ENCODE assay signal across 19 cellular contexts in the genomic region with DNA sequence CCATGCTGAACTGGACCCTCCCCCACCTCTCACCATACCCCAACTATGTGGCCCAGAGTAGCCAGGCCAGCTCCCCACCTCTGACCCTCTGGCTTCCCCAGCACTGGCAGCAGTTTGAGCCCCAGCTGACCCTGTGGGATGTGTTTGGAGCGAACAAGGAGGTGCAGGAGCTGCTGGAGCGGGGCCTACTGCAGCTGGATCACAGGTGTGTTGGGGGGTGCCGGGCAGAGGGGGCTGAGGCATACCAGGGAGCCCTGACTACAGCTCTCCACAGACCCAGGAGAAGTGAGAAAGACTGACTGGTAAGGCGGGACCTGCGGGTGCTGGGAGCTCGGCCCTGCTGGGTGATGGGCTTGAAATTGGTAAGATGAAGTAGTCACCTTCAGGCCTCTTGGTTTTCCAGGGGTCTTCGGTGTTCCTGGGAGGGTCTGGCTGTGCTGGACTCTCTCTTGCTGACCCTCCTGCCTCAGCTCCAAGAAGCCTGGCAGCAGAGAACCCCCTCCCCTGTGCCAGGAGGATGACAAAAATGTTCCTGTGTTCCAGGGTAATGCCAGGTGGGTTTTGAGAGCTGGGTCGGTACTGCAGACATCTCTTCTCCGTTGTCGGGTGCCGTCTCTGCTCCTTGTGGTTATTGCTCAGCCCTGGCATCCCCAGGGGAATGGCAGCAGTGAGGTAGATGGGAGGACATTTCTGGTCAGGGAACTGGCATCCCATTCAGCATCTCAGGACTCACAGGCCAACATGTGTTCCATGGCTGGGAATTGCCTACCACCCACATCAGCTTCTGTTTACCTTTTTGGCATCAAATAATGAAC. TPM values are rescaled to one million over a fixed set of nuclear protein-coding genes. Genes with fewer than 3 reads are reported as not detected.
DNase-seq lines count a peak whose midpoint lies in the region; ATAC-seq and TF ChIP-seq lines count a peak whose summit lies in the region.
"Had no signal": no experiment of that assay in that cellular context is flagged by ENCODE, and none has a peak within 500 bp of the region (broad histone marks: within the 10 kb centered on the region; RNA-seq: fewer than 3 reads in every experiment).

No MANE protein-coding gene starts in this region.

- peaks cover 21% of the 10 kb centered on the region for H3K36me3 Mint-ChIP-seq in Calu3 (ENCODE audit: insufficient read depth, unreplicated experiment)
- H3K36me3 Mint-ChIP-seq in endothelial cell (ENCODE audit: low read depth, unreplicated experiment), result peaks cover 14% of the 10 kb centered on the region

- peak overlapping the region; percentile 30 for H3K9ac ChIP-seq in trophoblast cell (ENCODE audit: low read length)

- no peak for DNase-seq in Calu3
- no peak for DNase-seq in RWPE1 (ENCODE audit: low spot score)
- no peak for DNase-seq in endothelial cell (ENCODE audit: low spot score)
- no peak for DNase-seq in trophoblast cell
- DNase-seq in iPS-NIHi7 (ENCODE audit: extremely low spot score), result no peak
- DNase-seq: ACHN, COR-L47, DMS153, H7, Kasumi-1, MM.1S, NCI-H1105, NCI-H187, NCI-H226, NCI-H524 treated with DMSO at 0.1 percent for 48 hours had no signal

- H3K4me1 Mint-ChIP-seq in Calu3 (ENCODE audit: low read depth, unreplicated experiment) (peaks cover 30% of the 10 kb centered on the region), endothelial cell (ENCODE audit: unreplicated experiment) (no peaks in the 10 kb centered on the region)

- H4K8ac ChIP-seq in trophoblast cell (ENCODE audit: low read depth, low read length), result no peak overlapping the region

- H3K27me3 Mint-ChIP-seq in Calu3 (ENCODE audit: unreplicated experiment) (no peaks in the 10 kb centered on the region), endothelial cell (ENCODE audit: unreplicated experiment) (no peaks in the 10 kb centered on the region)
- H3K27me3 Mint-ChIP-seq: IgD-negative memory B cell had no signal

- no TSS peak for BruUV-seq in Calu3 (replicated peaks; lab: Mats Ljungman, UMichigan)

- WGBS in trophoblast cell (ENCODE audit: extremely low coverage, insufficient coverage, insufficient read length), result no CpG with 5 or more reads among the region's 11 CpGs

- H3K4ac ChIP-seq in trophoblast cell (ENCODE audit: low read depth, low read length), result no peak overlapping the region

- no peak overlapping the region for H4K91ac ChIP-seq in trophoblast cell (ENCODE audit: low read depth, low read length)

- H3K4me3 Mint-ChIP-seq in Calu3 (ENCODE audit: low read depth, unreplicated experiment) (no peak overlapping the region), endothelial cell (ENCODE audit: unreplicated experiment) (peak overlapping the region; percentile 12)
- H3K4me3 Mint-ChIP-seq: IgD-negative memory B cell had no signal

- H3K27ac ChIP-seq in RWPE1 (peak overlapping the region; percentile 7), trophoblast cell (ENCODE audit: low read depth, low read length) (no peak overlapping the region)

- H4K12ac ChIP-seq in trophoblast cell (ENCODE audit: low read depth, low read length), result no peak overlapping the region

- H3K79me2 ChIP-seq in trophoblast cell (ENCODE audit: control insufficient read depth, insufficient read depth, low read length, poor library complexity), result no peaks in the 10 kb centered on the region

- H3K9me3 ChIP-seq in trophoblast cell (ENCODE audit: insufficient read depth, low read depth, low read length), result no peaks in the 10 kb centered on the region

- no peak overlapping the region for H2BK5ac ChIP-seq in trophoblast cell (ENCODE audit: low read depth, low read length, poor library complexity)

- H3K4me3 ChIP-seq in trophoblast cell (ENCODE audit: low read depth, low read length), result peak overlapping the region; percentile 4

- no peak for ATAC-seq in HG03175 (IDR thresholded peaks at IDR 0.05; ENCODE audit: unreplicated experiment)
- ATAC-seq in GM21526 (IDR thresholded peaks at IDR 0.05; ENCODE audit: low FRiP score, unreplicated experiment), result no peak

- peaks cover 1% of the 10 kb centered on the region in 2 experiments for H3K4me1 ChIP-seq in trophoblast cell (ENCODE audit: control insufficient read depth in 1 of 2, insufficient read depth in 2 of 2, low read length in 2 of 2)

- H3K9me3 Mint-ChIP-seq in Calu3 (ENCODE audit: low read depth, unreplicated experiment) (no peaks in the 10 kb centered on the region), endothelial cell (ENCODE audit: unreplicated experiment) (no peaks in the 10 kb centered on the region)
- H3K9me3 Mint-ChIP-seq: IgD-negative memory B cell had no signal

- H2BK120ac ChIP-seq in trophoblast cell (ENCODE audit: insufficient read depth, low read length, poor library complexity), result no peak overlapping the region

- no peaks in the 10 kb centered on the region for H3K27me3 ChIP-seq in trophoblast cell (ENCODE audit: insufficient read depth, low read length)

- CTCF ChIA-PET in Calu3 (lab: Charles Lee) (interaction anchor here (1.0 to 1.3 kb wide), 2 partner anchors 17 to 58 kb away, joined by 3 read pairs; no protein-coding TSS in a partner anchor), RWPE1 (lab: Yijun Ruan, JAX) (interaction anchor here (0.6 to 2.3 kb wide), 6 partner anchors 48 to 569 kb away, joined by 3 to 15 read pairs (median 4); partner anchors contain the start of gene EPN3)

- H3K18ac ChIP-seq in trophoblast cell (ENCODE audit: low read length), result no peak overlapping the region

- POLR2A ChIA-PET in RWPE1 (lab: Yijun Ruan, JAX; ENCODE audit: low non-redundant PET), result interaction anchor here (0.6 kb wide), 2 partner anchors 8 to 169 kb away, joined by 3 read pairs; no protein-coding TSS in a partner anchor

- peaks cover 21 to 23% of the 10 kb centered on the region in 2 experiments for H3K36me3 ChIP-seq in trophoblast cell (ENCODE audit: control insufficient read depth in 1 of 2, insufficient read depth in 2 of 2, low read length in 2 of 2)

- H3K4me2 ChIP-seq in trophoblast cell (ENCODE audit: low read length), result no peak overlapping the region

- no peak overlapping the region for H3K14ac ChIP-seq in trophoblast cell (ENCODE audit: low read length)

- no peak overlapping the region for H2BK12ac ChIP-seq in trophoblast cell (ENCODE audit: low read length)

- intact Hi-C loops in Calu3 (cut with micrococcal nuclease; ENCODE audit: unreplicated experiment), result no loop called here

- H2AK5ac ChIP-seq in trophoblast cell (ENCODE audit: low read length), result no peak overlapping the region

- no peak overlapping the region for H2AFZ ChIP-seq in trophoblast cell (ENCODE audit: insufficient read depth, low read length, poor library complexity)

- TF ChIP-seq CTCF in Calu3 (IDR thresholded peaks at IDR 0.05; ENCODE audit: unreplicated experiment), result no peak
- TF ChIP-seq CTCF in RWPE1 (conservative IDR thresholded peaks at IDR 0.05; ENCODE audit: low read depth), result no peak
- TF ChIP-seq CTCF in endothelial cell (IDR thresholded peaks at IDR 0.05; ENCODE audit: unreplicated experiment), result no peak

- no peaks in the 10 kb centered on the region for H3K79me1 ChIP-seq in trophoblast cell (ENCODE audit: low read length)

- peak overlapping the region; percentile 57 for H3K27ac Mint-ChIP-seq in Calu3 (ENCODE audit: unreplicated experiment)
- no peak overlapping the region for H3K27ac Mint-ChIP-seq in endothelial cell (ENCODE audit: unreplicated experiment)

- no peak overlapping the region for H3K23ac ChIP-seq in trophoblast cell (ENCODE audit: low read length)

RNA-seq across cellular contexts. Expression of gene RSAD1, which starts 5.9 kb away (rescaled TPM):
- total RNA-seq in Calu3 (2022) (42.6 and 51.1 TPM in 2 replicates), endothelial cell (ENCODE audit: unreplicated experiment) (25.9 TPM)
- polyA plus RNA-seq in trophoblast cell (2013), result 7.2 and 7.7 TPM in 2 replicates

RNA-seq across cellular contexts. Expression of gene CHAD, which starts 15.9 kb away (rescaled TPM):
- not detected in 2 replicates for total RNA-seq in Calu3 (2022)
- not detected for total RNA-seq in endothelial cell (ENCODE audit: unreplicated experiment)
- polyA plus RNA-seq in trophoblast cell (2013), result not detected in 2 replicates
- total RNA-seq: H7, HT-29 had no signal

RNA-seq across cellular contexts. Expression of gene MYCBPAP, which starts 23.7 kb away (rescaled TPM):
- total RNA-seq in Calu3 (2022) (0.52 and 1.0 TPM in 2 replicates), endothelial cell (ENCODE audit: unreplicated experiment) (0.72 TPM)
- polyA plus RNA-seq in trophoblast cell (2013), result 0.08 and 0.18 TPM in 2 replicates
- total RNA-seq: HT-29 had no signal

RNA-seq across cellular contexts. Expression of gene EPN3, which starts 48.0 kb away (rescaled TPM):
- total RNA-seq in Calu3 (2022) (41.9 and 45.1 TPM in 2 replicates), endothelial cell (ENCODE audit: unreplicated experiment) (0.49 TPM)
- polyA plus RNA-seq in trophoblast cell (2013), result 14.5 and 16.1 TPM in 2 replicates
- polyA plus RNA-seq: IgD-negative memory B cell had no signal

RNA-seq across cellular contexts. Expression of gene ACSF2, which starts 58.5 kb away (rescaled TPM):
- total RNA-seq in Calu3 (2022), result 148 and 156 TPM in 2 replicates
- total RNA-seq in endothelial cell (ENCODE audit: unreplicated experiment), result 51.0 TPM
- 70.4 and 74.8 TPM in 2 replicates for polyA plus RNA-seq in trophoblast cell (2013)
